Comparison of ENCODE assay signal across 8 cellular contexts in the genomic region with DNA sequence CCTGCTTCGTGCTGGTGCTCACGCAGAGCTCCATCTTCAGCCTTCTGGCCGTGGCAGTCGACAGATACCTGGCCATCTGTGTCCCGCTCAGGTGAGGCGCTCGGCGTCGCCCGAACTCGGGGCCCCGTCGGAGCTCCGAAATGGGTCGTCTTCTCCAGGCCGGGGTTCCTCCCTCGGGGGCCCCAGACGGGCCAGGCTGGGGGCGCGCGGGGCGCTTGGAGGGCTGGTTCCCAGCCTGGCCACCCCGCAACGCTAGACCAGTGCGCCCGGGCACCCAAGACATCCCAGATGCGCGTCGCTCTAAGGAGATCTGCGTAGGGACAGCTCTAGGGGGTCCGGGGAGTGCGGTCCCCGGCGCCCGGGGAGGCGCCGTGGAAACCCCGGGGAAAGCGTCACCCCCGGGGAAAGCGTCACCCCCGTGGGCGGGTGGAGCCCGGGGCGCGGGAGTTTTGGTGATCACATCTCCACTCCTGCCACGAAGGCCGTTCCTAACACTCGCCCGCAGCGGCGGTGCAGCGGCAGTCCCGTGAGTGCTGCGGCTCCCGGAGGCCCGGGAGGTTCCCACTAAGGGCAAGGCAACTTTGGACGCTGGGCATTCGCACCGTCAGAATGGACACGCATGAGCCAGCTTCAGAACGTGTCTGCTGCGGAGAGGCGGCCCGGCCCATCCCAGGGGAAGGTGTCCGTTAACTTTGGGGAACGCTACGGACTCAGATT. TPM values are rescaled to one million over a fixed set of nuclear protein-coding genes. Genes with fewer than 3 reads are reported as not detected.
A peak's percentile ranks its signal among the peaks of the same experiment; 100 is the strongest.
DNase-seq lines count a peak whose midpoint lies in the region; TF ChIP-seq lines count a peak whose summit lies in the region.

No MANE protein-coding gene starts in this region.

- H3K36me3 ChIP-seq in CD4-positive, alpha-beta memory T cell (ENCODE audit: insufficient read depth, low read length), result no peaks in the 10 kb centered on the region
- no peaks in the 10 kb centered on the region for H3K36me3 ChIP-seq in KOPT-K1 (ENCODE audit: insufficient read depth, low read length)
- no peaks in the 10 kb centered on the region for H3K36me3 ChIP-seq in Karpas-422 (ENCODE audit: insufficient read depth, low read length)

- H3K9me3 ChIP-seq in CD4-positive, alpha-beta memory T cell (ENCODE audit: control insufficient read depth in 1 of 2, low read length in 2 of 2), result no peaks in the 10 kb centered on the region
- H3K9me3 ChIP-seq in KOPT-K1 (ENCODE audit: insufficient read depth, low read length, poor library complexity, severe bottlenecking) (no peaks in the 10 kb centered on the region), Karpas-422 (ENCODE audit: low read length) (no peaks in the 10 kb centered on the region)

- no peak overlapping the region for H2AFZ ChIP-seq in Karpas-422 (ENCODE audit: low read length)

- CTCF ChIA-PET in CD4-positive, alpha-beta memory T cell (lab: Charles Lee; ENCODE audit: partially characterized antibody), result interaction anchor here (0.9 kb wide), 1 partner anchor 13 kb away, joined by 3 read pairs; no protein-coding TSS in a partner anchor

- H3K36me3 Mint-ChIP-seq in CD4-positive, alpha-beta memory T cell, result no peaks in the 10 kb centered on the region

- no peak for TF ChIP-seq CTCF in astrocyte of the spinal cord (IDR thresholded peaks at IDR 0.05; ENCODE audit: low read depth, low read length)

- H3K4me2 ChIP-seq in Karpas-422 (ENCODE audit: low read depth, low read length, poor library complexity, severe bottlenecking), result no peak overlapping the region

- H3K27me3 Mint-ChIP-seq in CD4-positive, alpha-beta memory T cell, result peaks cover 24 to 31% of the 10 kb centered on the region in 2 donors

- peaks cover 5% of the 10 kb centered on the region for H3K27me3 ChIP-seq in CD4-positive, alpha-beta memory T cell (ENCODE audit: insufficient read depth, low read length)
- H3K27me3 ChIP-seq in Karpas-422 (ENCODE audit: low read length), result no peaks in the 10 kb centered on the region

- POLR2A ChIA-PET in CD4-positive, alpha-beta memory T cell (lab: Charles Lee; ENCODE audit: partially characterized antibody), result interaction anchor here (1.2 to 1.6 kb wide), 2 partner anchors 12 to 54 kb away, joined by 5 read pairs; partner anchors contain the start of genes TTC19 and ZSWIM7

- no peaks in the 10 kb centered on the region for H3K79me2 ChIP-seq in Karpas-422 (ENCODE audit: low read length)

- no peak overlapping the region for H3K27ac ChIP-seq in CD4-positive, alpha-beta memory T cell (ENCODE audit: low read depth, low read length)
- H3K27ac ChIP-seq in KOPT-K1 (ENCODE audit: low read depth, low read length, poor library complexity, severe bottlenecking), result peak overlapping the region; percentile 58
- no peak overlapping the region for H3K27ac ChIP-seq in Karpas-422 (ENCODE audit: low read length)

- H3K4me3 ChIP-seq in CD4-positive, alpha-beta memory T cell (ENCODE audit: low read length in 2 of 2), result peak overlapping the region in 1 of 2 donors; percentile 43
- H3K4me3 ChIP-seq in astrocyte of the spinal cord (ENCODE audit: low read depth, low read length), result peak overlapping the region; percentile 63
- no peak overlapping the region for H3K4me3 ChIP-seq in Karpas-422 (ENCODE audit: low read length)

- H3K4me3 Mint-ChIP-seq in CD4-positive, alpha-beta memory T cell, result peak overlapping the region; percentile 77 to 87 (median 80)

- H3K9me3 Mint-ChIP-seq in CD4-positive, alpha-beta memory T cell, result no peaks in the 10 kb centered on the region

- H3K4me1 Mint-ChIP-seq in CD4-positive, alpha-beta memory T cell, result peaks cover 5 to 10% (median 7%) of the 10 kb centered on the region in 4 donors

- H3K9me2 ChIP-seq in Karpas-422 (replicated peaks; ENCODE audit: insufficient read depth, low read length), result no peaks in the 10 kb centered on the region

- H3K27ac Mint-ChIP-seq in CD4-positive, alpha-beta memory T cell, result no peak overlapping the region

- in situ Hi-C loops in astrocyte of the spinal cord (cut with HindIII; ENCODE audit: low sequenced_read_pairs), result no loop called here

- no peaks in the 10 kb centered on the region for H4K20me1 ChIP-seq in Karpas-422 (ENCODE audit: insufficient read depth, low read depth, low read length)

- peaks cover 6% of the 10 kb centered on the region for H3K4me1 ChIP-seq in CD4-positive, alpha-beta memory T cell (ENCODE audit: insufficient read depth, low read length)
- no peaks in the 10 kb centered on the region for H3K4me1 ChIP-seq in Karpas-422 (ENCODE audit: low read length)

- intact Hi-C loops in CD4-positive, alpha-beta memory T cell (cut with micrococcal nuclease), result loop anchor here (1.0 kb wide), 1 partner anchor 53 kb away; no protein-coding TSS in a partner anchor

- no peak overlapping the region for H3K9ac ChIP-seq in Karpas-422 (ENCODE audit: low read length)

- DNase-seq in CD4-positive, alpha-beta memory T cell, result no peak
- no peak for DNase-seq in astrocyte of the spinal cord (ENCODE audit: low read depth, low spot score)
- DNase-seq in kidney tubule cell (ENCODE audit: low spot score), result peak; percentile 33
- DNase-seq in stimulated activated CD4-positive, alpha-beta T cell treated with anti-CD3 and anti-CD28 coated beads, Interleukin-4, amount 100 ng/mL, for 4 hours, result peak; percentile 40 to 71
- no peak for DNase-seq in Karpas-422
- no peak for DNase-seq in ecto neural progenitor cell (ENCODE audit: low spot score)
- DNase-seq in midbrain (lab: John Stamatoyannopoulos, UW), result no peak

RNA-seq across cellular contexts. Expression of gene ADORA2B, which starts 0.7 kb away (rescaled TPM):
- total RNA-seq in CD4-positive, alpha-beta memory T cell, result under 1 TPM; 0.23 to 0.25 TPM
- 1 to 10 TPM in 1 of 2 donors, under 1 TPM in 1; 0.57 to 1.8 TPM for polyA plus RNA-seq in CD4-positive, alpha-beta memory T cell
- not detected in 2 replicates for total RNA-seq in Karpas-422 (2014; rRNA removed; shearing (Covaris generic); ENCODE audit: low replicate concordance)

RNA-seq across cellular contexts. Expression of gene ZSWIM7, which starts 53.9 kb away (rescaled TPM):
- total RNA-seq in CD4-positive, alpha-beta memory T cell, result 10 to 100 TPM; 30.2 to 30.9 TPM
- polyA plus RNA-seq in CD4-positive, alpha-beta memory T cell, result 10 to 100 TPM; 56.9 to 66.5 TPM
- total RNA-seq in Karpas-422 (2014; rRNA removed; shearing (Covaris generic); ENCODE audit: low replicate concordance), result 41.0 and 55.1 TPM in 2 replicates

RNA-seq across cellular contexts. Expression of gene TTC19, which starts 54.0 kb away (rescaled TPM):
- 10 to 100 TPM; 34.1 to 36.3 TPM for total RNA-seq in CD4-positive, alpha-beta memory T cell
- polyA plus RNA-seq in CD4-positive, alpha-beta memory T cell, result 10 to 100 TPM; 38.0 to 61.4 TPM
- 60.3 and 116 TPM in 2 replicates for total RNA-seq in Karpas-422 (2014; rRNA removed; shearing (Covaris generic); ENCODE audit: low replicate concordance)

Comparison
In these comparisons a context has a peak if more than half of its experiments do, and no peak if none do; other contexts are left out.
1. DNase-seq: peak in kidney tubule cell (single experiment) and stimulated activated CD4-positive, alpha-beta T cell treated with anti-CD3 and anti-CD28 coated beads, Interleukin-4, amount 100 ng/mL, for 4 hours (2 of 2); none in CD4-positive, alpha-beta memory T cell (0 of 5), astrocyte of the spinal cord (single experiment), Karpas-422 (single experiment), ecto neural progenitor cell (single experiment) and midbrain (single experiment).